ENCODE assay signal across 11 cellular contexts in the genomic region with DNA sequence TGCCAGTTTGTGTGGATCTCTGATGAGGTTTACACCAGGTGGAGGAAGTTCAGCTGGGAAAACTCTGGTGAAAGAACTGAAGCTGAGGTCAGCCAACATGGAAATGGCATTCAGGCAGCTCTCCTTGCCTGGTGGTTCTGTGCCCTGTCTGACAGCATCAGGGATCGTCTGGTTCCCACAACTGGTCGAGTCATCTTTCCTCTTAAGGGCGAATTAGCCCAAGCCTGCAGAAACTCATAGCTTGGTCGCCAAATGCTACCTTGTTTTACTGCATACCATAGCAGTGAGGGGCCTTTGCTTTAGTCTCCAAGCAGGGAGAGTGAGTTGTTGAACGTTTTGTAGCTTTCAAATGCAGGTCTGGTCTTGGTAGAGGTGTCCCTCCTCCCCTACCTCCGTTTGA. TPM values are rescaled to one million over a fixed set of nuclear protein-coding genes. Genes with fewer than 3 reads are reported as not detected.
DNase-seq lines count a peak whose midpoint lies in the region; ATAC-seq and TF ChIP-seq lines count a peak whose summit lies in the region.
"Had no signal": no experiment of that assay in that cellular context is flagged by ENCODE, and none has a peak within 500 bp of the region (broad histone marks: within the 10 kb centered on the region; RNA-seq: fewer than 3 reads in every experiment).

No MANE protein-coding gene starts in this region.

- H3K27me3 Mint-ChIP-seq in GM23338 (ENCODE audit: insufficient read depth, low read depth, poor library complexity): peaks cover 14% of the 10 kb centered on the region
- H3K27me3 Mint-ChIP-seq in stimulated activated naive B cell treated with anti-CD40 and anti-IgM and Interleukin-4, amounts not matched to agents 10 μg/mL and 1 μg/mL and 100 μg/mL, for 72 hours: no peaks in the 10 kb centered on the region

- H3K36me3 ChIP-seq in GM23338 (ENCODE audit: insufficient read depth): no peaks in the 10 kb centered on the region
- H3K36me3 ChIP-seq: prostate gland had no signal

- H3K4me1 ChIP-seq in GM23338 (ENCODE audit: insufficient read depth): no peaks in the 10 kb centered on the region; the same call in 1 of the 2 replicates
- H3K4me1 ChIP-seq: prostate gland had no signal

- POLR2A ChIA-PET in RWPE1 (lab: Yijun Ruan, JAX; ENCODE audit: low non-redundant PET): no interaction called here

- H3K9me2 ChIP-seq in GM23338 (ENCODE audit: insufficient read depth): no peaks in the 10 kb centered on the region

- DNase-seq in GM23338 (ENCODE audit: low spot score): peak; percentile 22
- peak; percentile 11 for DNase-seq in RWPE1 (ENCODE audit: low spot score)
- peak; percentile 49 for DNase-seq in iPS-NIHi7 (ENCODE audit: extremely low spot score)
- no peak for DNase-seq in stimulated activated naive B cell treated with anti-CD40 and anti-IgM and Interleukin-4, amounts not matched to agents 10 μg/mL and 1 μg/mL and 100 μg/mL, for 72 hours
- DNase-seq in midbrain (lab: John Stamatoyannopoulos, UW): no peak
- DNase-seq in posterior cingulate gyrus: no peak
- no peak for DNase-seq in epidermal melanocyte (ENCODE audit: insufficient read length, low spot score)
- DNase-seq: effector CD4-positive, alpha-beta T cell; NCI-H524 treated with DMSO at 0.1 percent for 48 hours; substantia nigra had no signal

- H3F3A ChIP-seq in GM23338 (replicated peaks; ENCODE audit: low read depth): no peaks in the 10 kb centered on the region

- TF ChIP-seq CTCF in GM23338 (conservative IDR thresholded peaks at IDR 0.05; ENCODE audit: low read depth in 2 of 2): no peak
- TF ChIP-seq CTCF in RWPE1 (conservative IDR thresholded peaks at IDR 0.05; ENCODE audit: low read depth): no peak

- no peak overlapping the region for H2AFZ ChIP-seq in GM23338

- no peaks in the 10 kb centered on the region for H3K79me2 ChIP-seq in GM23338 (replicated peaks; ENCODE audit: insufficient read depth)

- no peak overlapping the region for H3K27ac ChIP-seq in GM23338 (ENCODE audit: low read depth)
- no peak overlapping the region for H3K27ac ChIP-seq in RWPE1
- H3K27ac ChIP-seq: prostate gland had no signal

- H3K36me3 Mint-ChIP-seq in GM23338 (ENCODE audit: low read depth): no peaks in the 10 kb centered on the region
- H3K36me3 Mint-ChIP-seq in stimulated activated naive B cell treated with anti-CD40 and anti-IgM and Interleukin-4, amounts not matched to agents 10 μg/mL and 1 μg/mL and 100 μg/mL, for 72 hours: peaks cover 51 to 58% of the 10 kb centered on the region in 2 donors

- peak; percentile 74 for ATAC-seq in GM23338
- no peak for ATAC-seq in stimulated activated naive B cell treated with anti-CD40 and anti-IgM and Interleukin-4, amounts not matched to agents 10 μg/mL and 1 μg/mL and 100 μg/mL, for 72 hours (replicated peaks)

- intact Hi-C loops in posterior cingulate gyrus (cut with DNase I): no loop called here

- H3K4me3 Mint-ChIP-seq in GM23338: no peak overlapping the region
- peak overlapping the region in 1 of 2 donors; percentile 48 for H3K4me3 Mint-ChIP-seq in stimulated activated naive B cell treated with anti-CD40 and anti-IgM and Interleukin-4, amounts not matched to agents 10 μg/mL and 1 μg/mL and 100 μg/mL, for 72 hours

- H3K4me2 ChIP-seq in GM23338: no peak overlapping the region

- CTCF ChIA-PET in RWPE1 (lab: Yijun Ruan, JAX): no interaction called here

- 0 out of 2 replicates have a peak overlapping the region, but pooled peaks have one; percentile 42 for H3K27ac Mint-ChIP-seq in GM23338
- peak overlapping the region; percentile 87 for H3K27ac Mint-ChIP-seq in stimulated activated naive B cell treated with anti-CD40 and anti-IgM and Interleukin-4, amounts not matched to agents 10 μg/mL and 1 μg/mL and 100 μg/mL, for 72 hours

- H4K20me1 ChIP-seq in GM23338 (replicated peaks; ENCODE audit: insufficient read depth): no peaks in the 10 kb centered on the region; the same call in 1 of the 2 replicates

- H3K27me3 ChIP-seq in GM23338 (ENCODE audit: insufficient read depth): peaks cover 17% of the 10 kb centered on the region

- H3K9me3 Mint-ChIP-seq in GM23338: no peaks in the 10 kb centered on the region
- H3K9me3 Mint-ChIP-seq in stimulated activated naive B cell treated with anti-CD40 and anti-IgM and Interleukin-4, amounts not matched to agents 10 μg/mL and 1 μg/mL and 100 μg/mL, for 72 hours: no peaks in the 10 kb centered on the region

- no peak overlapping the region for H3K4me3 ChIP-seq in GM23338
- H3K4me3 ChIP-seq: prostate gland had no signal

- peaks cover 37% of the 10 kb centered on the region for H3K4me1 Mint-ChIP-seq in GM23338
- H3K4me1 Mint-ChIP-seq in stimulated activated naive B cell treated with anti-CD40 and anti-IgM and Interleukin-4, amounts not matched to agents 10 μg/mL and 1 μg/mL and 100 μg/mL, for 72 hours: peaks cover 69 to 89% of the 10 kb centered on the region in 2 donors

TF ChIP-seq in GM23338, 12 proteins besides CTCF, POLR2A, EP300 and RAD21 (continues in another document):
- TF ChIP-seq, protein P1, sequence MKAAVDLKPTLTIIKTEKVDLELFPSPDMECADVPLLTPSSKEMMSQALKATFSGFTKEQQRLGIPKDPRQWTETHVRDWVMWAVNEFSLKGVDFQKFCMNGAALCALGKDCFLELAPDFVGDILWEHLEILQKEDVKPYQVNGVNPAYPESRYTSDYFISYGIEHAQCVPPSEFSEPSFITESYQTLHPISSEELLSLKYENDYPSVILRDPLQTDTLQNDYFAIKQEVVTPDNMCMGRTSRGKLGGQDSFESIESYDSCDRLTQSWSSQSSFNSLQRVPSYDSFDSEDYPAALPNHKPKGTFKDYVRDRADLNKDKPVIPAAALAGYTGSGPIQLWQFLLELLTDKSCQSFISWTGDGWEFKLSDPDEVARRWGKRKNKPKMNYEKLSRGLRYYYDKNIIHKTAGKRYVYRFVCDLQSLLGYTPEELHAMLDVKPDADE (IDR thresholded peaks at IDR 0.05): no peak
- TF ChIP-seq CREB1 (CRISPR knock-in tag; IDR thresholded peaks at IDR 0.05; ENCODE audit: low read depth): no peak
- no peak for TF ChIP-seq POLR2AphosphoS5 (IDR thresholded peaks at IDR 0.05; ENCODE audit: low read depth)
- TF ChIP-seq JUNB (IDR thresholded peaks at IDR 0.05; ENCODE audit: unreplicated experiment): no peak
- TF ChIP-seq, protein P2, sequence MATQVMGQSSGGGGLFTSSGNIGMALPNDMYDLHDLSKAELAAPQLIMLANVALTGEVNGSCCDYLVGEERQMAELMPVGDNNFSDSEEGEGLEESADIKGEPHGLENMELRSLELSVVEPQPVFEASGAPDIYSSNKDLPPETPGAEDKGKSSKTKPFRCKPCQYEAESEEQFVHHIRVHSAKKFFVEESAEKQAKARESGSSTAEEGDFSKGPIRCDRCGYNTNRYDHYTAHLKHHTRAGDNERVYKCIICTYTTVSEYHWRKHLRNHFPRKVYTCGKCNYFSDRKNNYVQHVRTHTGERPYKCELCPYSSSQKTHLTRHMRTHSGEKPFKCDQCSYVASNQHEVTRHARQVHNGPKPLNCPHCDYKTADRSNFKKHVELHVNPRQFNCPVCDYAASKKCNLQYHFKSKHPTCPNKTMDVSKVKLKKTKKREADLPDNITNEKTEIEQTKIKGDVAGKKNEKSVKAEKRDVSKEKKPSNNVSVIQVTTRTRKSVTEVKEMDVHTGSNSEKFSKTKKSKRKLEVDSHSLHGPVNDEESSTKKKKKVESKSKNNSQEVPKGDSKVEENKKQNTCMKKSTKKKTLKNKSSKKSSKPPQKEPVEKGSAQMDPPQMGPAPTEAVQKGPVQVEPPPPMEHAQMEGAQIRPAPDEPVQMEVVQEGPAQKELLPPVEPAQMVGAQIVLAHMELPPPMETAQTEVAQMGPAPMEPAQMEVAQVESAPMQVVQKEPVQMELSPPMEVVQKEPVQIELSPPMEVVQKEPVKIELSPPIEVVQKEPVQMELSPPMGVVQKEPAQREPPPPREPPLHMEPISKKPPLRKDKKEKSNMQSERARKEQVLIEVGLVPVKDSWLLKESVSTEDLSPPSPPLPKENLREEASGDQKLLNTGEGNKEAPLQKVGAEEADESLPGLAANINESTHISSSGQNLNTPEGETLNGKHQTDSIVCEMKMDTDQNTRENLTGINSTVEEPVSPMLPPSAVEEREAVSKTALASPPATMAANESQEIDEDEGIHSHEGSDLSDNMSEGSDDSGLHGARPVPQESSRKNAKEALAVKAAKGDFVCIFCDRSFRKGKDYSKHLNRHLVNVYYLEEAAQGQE (IDR thresholded peaks at IDR 0.05; ENCODE audit: unreplicated experiment): no peak
- no peak for TF ChIP-seq EZH2 (IDR thresholded peaks at IDR 0.05; ENCODE audit: low read depth, unreplicated experiment)
- TF ChIP-seq STAT1 (IDR thresholded peaks at IDR 0.05; ENCODE audit: unreplicated experiment): no peak
- no peak for TF ChIP-seq NANOG (IDR thresholded peaks at IDR 0.05; ENCODE audit: borderline replicate concordance)
- no peak for TF ChIP-seq ZNF331 (CRISPR knock-in tag; IDR thresholded peaks at IDR 0.05; ENCODE audit: low read depth)

RNA-seq across cellular contexts. Expression of gene PLCG2, which starts 7.2 kb away (rescaled TPM):
- 3.6 and 5.9 TPM in 2 replicates for total RNA-seq in GM23338 (2014; rRNA removed; shearing (Covaris generic))
- 1.4 and 2.4 TPM in 2 replicates for polyA plus RNA-seq in GM23338 (2016; fragmentation: Nextera tagmentation; extraction: Ambion mirVana)

Comparison
In these comparisons a context has a peak if more than half of its experiments do, and no peak if none do; other contexts are left out.
1. DNase-seq: peak in GM23338 (single experiment), RWPE1 (single experiment) and iPS-NIHi7 (single experiment); none in stimulated activated naive B cell treated with anti-CD40 and anti-IgM and Interleukin-4, amounts not matched to agents 10 μg/mL and 1 μg/mL and 100 μg/mL, for 72 hours (single experiment), midbrain (single experiment), posterior cingulate gyrus (0 of 10) and epidermal melanocyte (single experiment).